8 cellular contexts compared by ENCODE assay signal in genomic region chr5:140546851-140547507, GRCh38. TPM values are rescaled to one million over a fixed set of nuclear protein-coding genes. Genes with fewer than 3 reads are reported as not detected.
DNase-seq lines count a peak whose midpoint lies in the region; ATAC-seq and TF ChIP-seq lines count a peak whose summit lies in the region.

No MANE protein-coding gene starts in this region.

- H3K27ac Mint-ChIP-seq in GM23338: peak overlapping the region; percentile 98
- no peak overlapping the region for H3K27ac Mint-ChIP-seq in activated CD4-positive, alpha-beta memory T cell treated with anti-CD3 and anti-CD28 coated beads for 36 hours

- H3K36me3 ChIP-seq in GM23338 (ENCODE audit: insufficient read depth): peaks cover 29% of the 10 kb centered on the region
- no peaks in the 10 kb centered on the region for H3K36me3 ChIP-seq in smooth muscle cell (ENCODE audit: low read depth)

- CTCF ChIA-PET in activated CD4-positive, alpha-beta memory T cell treated with anti-CD3 and anti-CD28 coated beads for 36 hours (lab: Charles Lee): interaction anchor here (0.9 to 3.6 kb wide), 15 partner anchors 8 to 173 kb away, joined by 3 to 24 read pairs (median 6); partner anchors contain the start of genes ANKHD1, APBB3, CD14 and IK

- H3K4me1 ChIP-seq in GM23338 (ENCODE audit: insufficient read depth) (peaks cover 26% of the 10 kb centered on the region), smooth muscle cell (ENCODE audit: low read depth) (peaks cover 15% of the 10 kb centered on the region)

- H3K9ac ChIP-seq in smooth muscle cell (ENCODE audit: low read depth): no peak overlapping the region

- peak overlapping the region; percentile 88 for H3K4me3 Mint-ChIP-seq in GM23338
- H3K4me3 Mint-ChIP-seq in activated CD4-positive, alpha-beta memory T cell treated with anti-CD3 and anti-CD28 coated beads for 36 hours: peak overlapping the region; percentile 76

- H3K4me3 ChIP-seq in GM23338: peak overlapping the region; percentile 77
- H3K4me3 ChIP-seq in iPS-11a (ENCODE audit: low read depth, low read length): peak overlapping the region; percentile 17
- H3K4me3 ChIP-seq in smooth muscle cell: peak overlapping the region; percentile 51

- H3K27me3 ChIP-seq in GM23338 (ENCODE audit: insufficient read depth) (no peaks in the 10 kb centered on the region), smooth muscle cell (ENCODE audit: low read depth) (no peaks in the 10 kb centered on the region)

- in situ Hi-C loops in GM13977 (cut with MboI; ENCODE audit: low pct_unique_long_range_greater_than_20kb, low sequenced_read_pairs, unreplicated experiment): no loop called here

- TF ChIP-seq CTCF in GM23338 (conservative IDR thresholded peaks at IDR 0.05; ENCODE audit: low read depth in 2 of 2) (no peak), smooth muscle cell (IDR thresholded peaks at IDR 0.05; ENCODE audit: borderline replicate concordance, insufficient read depth, poor library complexity, severe bottlenecking) (no peak), GM13977 (IDR thresholded peaks at IDR 0.05; ENCODE audit: extremely low read depth, insufficient read depth, missing control alignments) (no peak)

- H3K79me2 ChIP-seq in GM23338 (replicated peaks; ENCODE audit: insufficient read depth): 0 out of 2 replicates have a peak, but pooled peaks cover 6% of the 10 kb centered on the region
- no peaks in the 10 kb centered on the region for H3K79me2 ChIP-seq in smooth muscle cell (ENCODE audit: low read depth)

- no peaks in the 10 kb centered on the region for H3K9me2 ChIP-seq in GM23338 (ENCODE audit: insufficient read depth)

- peaks cover 17% of the 10 kb centered on the region for H3K27me3 Mint-ChIP-seq in GM23338 (ENCODE audit: insufficient read depth, low read depth, poor library complexity)
- no peaks in the 10 kb centered on the region for H3K27me3 Mint-ChIP-seq in activated CD4-positive, alpha-beta memory T cell treated with anti-CD3 and anti-CD28 coated beads for 36 hours

- H3K27ac ChIP-seq in GM23338 (ENCODE audit: low read depth): peak overlapping the region; percentile 92
- peak overlapping the region; percentile 82 for H3K27ac ChIP-seq in smooth muscle cell (ENCODE audit: low read depth)

- H3K4me1 Mint-ChIP-seq in GM23338: peaks cover 24% of the 10 kb centered on the region
- H3K4me1 Mint-ChIP-seq in activated CD4-positive, alpha-beta memory T cell treated with anti-CD3 and anti-CD28 coated beads for 36 hours (ENCODE audit: low read depth): peaks cover 41% of the 10 kb centered on the region

- peaks cover 53% of the 10 kb centered on the region for H3K36me3 Mint-ChIP-seq in GM23338 (ENCODE audit: low read depth)
- H3K36me3 Mint-ChIP-seq in activated CD4-positive, alpha-beta memory T cell treated with anti-CD3 and anti-CD28 coated beads for 36 hours: peaks cover 34% of the 10 kb centered on the region

- intact Hi-C loops in activated CD4-positive, alpha-beta memory T cell treated with anti-CD3 and anti-CD28 coated beads for 36 hours (cut with micrococcal nuclease): loop anchor here (1.0 kb wide), 3 partner anchors 9 to 17 kb away; partner anchors contain the start of genes APBB3 and SLC35A4

- H2AFZ ChIP-seq in GM23338: no peak overlapping the region
- no peak overlapping the region for H2AFZ ChIP-seq in smooth muscle cell (ENCODE audit: low read depth)

- H4K20me1 ChIP-seq in GM23338 (replicated peaks; ENCODE audit: insufficient read depth): peaks cover 2% of the 10 kb centered on the region; the same call in 1 of the 2 replicates
- H4K20me1 ChIP-seq in smooth muscle cell (ENCODE audit: low read depth): peaks cover 41% of the 10 kb centered on the region

- H3K4me2 ChIP-seq in GM23338 (peak overlapping the region; percentile 74), smooth muscle cell (peak overlapping the region; percentile 89)

- POLR2A ChIA-PET in activated CD4-positive, alpha-beta memory T cell treated with anti-CD3 and anti-CD28 coated beads for 36 hours (lab: Charles Lee): interaction anchor here (0.5 to 3.3 kb wide), 11 partner anchors 9 to 145 kb away, joined by 3 to 15 read pairs (median 6); partner anchors contain the start of genes ANKHD1, APBB3, IK and NDUFA2

- 62% methylated on average over 13 of the region's 13 CpGs for WGBS in smooth muscle cell (ENCODE audit: low lambda C conversion rate)

- no peaks in the 10 kb centered on the region for H3K9me3 ChIP-seq in smooth muscle cell (replicated peaks; ENCODE audit: low read depth)

- ATAC-seq in GM23338 (peak; percentile 5), GM21390 (IDR thresholded peaks at IDR 0.05; ENCODE audit: unreplicated experiment) (no peak)

- DNase-seq in GM23338 (ENCODE audit: low spot score) (no peak), smooth muscle cell (lab: John Stamatoyannopoulos, UW; ENCODE audit: unreplicated experiment) (no peak), GM03348 (ENCODE audit: low spot score) (no peak), GM13977 (ENCODE audit: low spot score) (no peak)
- DNase-seq in activated CD4-positive, alpha-beta memory T cell treated with anti-CD3 and anti-CD28 coated beads for 36 hours: no peak
- DNase-seq in stimulated activated CD4-positive, alpha-beta T cell treated with anti-CD3 and anti-CD28 coated beads, Interleukin-2, amount 100 ng/mL, for 24 hours: no peak

- peaks cover 17% of the 10 kb centered on the region for H3F3A ChIP-seq in GM23338 (replicated peaks; ENCODE audit: low read depth)
- peaks cover 15% of the 10 kb centered on the region for H3F3A ChIP-seq in smooth muscle cell (ENCODE audit: low read depth)

- no peaks in the 10 kb centered on the region for H3K9me3 Mint-ChIP-seq in GM23338
- no peaks in the 10 kb centered on the region for H3K9me3 Mint-ChIP-seq in activated CD4-positive, alpha-beta memory T cell treated with anti-CD3 and anti-CD28 coated beads for 36 hours

RNA-seq across cellular contexts. Expression of gene EIF4EBP3, which starts 0.5 kb away (rescaled TPM):
- 2.4 TPM in 1 of 2 replicates, not detected in the other for total RNA-seq in GM23338 (2014; rRNA removed; shearing (Covaris generic))
- 20.2 and 21.5 TPM in 2 replicates for polyA plus RNA-seq in GM23338 (2016; fragmentation: Nextera tagmentation; extraction: Ambion mirVana)
- total RNA-seq in activated CD4-positive, alpha-beta memory T cell treated with anti-CD3 and anti-CD28 coated beads for 36 hours: 10 to 100 TPM; 15.7 to 16.6 TPM
- total RNA-seq in smooth muscle cell: not detected in 2 replicates
- 3.4 and 4.1 TPM in 2 replicates for polyA plus RNA-seq in smooth muscle cell

RNA-seq across cellular contexts. Expression of gene SRA1, which starts 10.3 kb away (rescaled TPM):
- 29.7 and 38.4 TPM in 2 replicates for total RNA-seq in GM23338 (2014; rRNA removed; shearing (Covaris generic))
- polyA plus RNA-seq in GM23338 (2016; fragmentation: Nextera tagmentation; extraction: Ambion mirVana): 67.2 and 74.7 TPM in 2 replicates
- 10 to 100 TPM; 46.0 to 46.7 TPM for total RNA-seq in activated CD4-positive, alpha-beta memory T cell treated with anti-CD3 and anti-CD28 coated beads for 36 hours
- total RNA-seq in smooth muscle cell: 44.6 and 61.4 TPM in 2 replicates
- polyA plus RNA-seq in smooth muscle cell: 144 and 146 TPM in 2 replicates

RNA-seq across cellular contexts. Expression of gene APBB3, which starts 17.4 kb away (rescaled TPM):
- 10.2 and 15.4 TPM in 2 replicates for total RNA-seq in GM23338 (2014; rRNA removed; shearing (Covaris generic))
- polyA plus RNA-seq in GM23338 (2016; fragmentation: Nextera tagmentation; extraction: Ambion mirVana) (7.7 and 9.0 TPM in 2 replicates), smooth muscle cell (18.8 and 28.3 TPM in 2 replicates)
- total RNA-seq in activated CD4-positive, alpha-beta memory T cell treated with anti-CD3 and anti-CD28 coated beads for 36 hours: 10 to 100 TPM; 16.3 to 16.8 TPM
- 11.5 and 19.0 TPM in 2 replicates for total RNA-seq in smooth muscle cell

RNA-seq across cellular contexts. Expression of gene SLC35A4, which starts 17.6 kb away (rescaled TPM):
- 34.4 and 39.1 TPM in 2 replicates for total RNA-seq in GM23338 (2014; rRNA removed; shearing (Covaris generic))
- polyA plus RNA-seq in GM23338 (2016; fragmentation: Nextera tagmentation; extraction: Ambion mirVana): 17.7 and 19.0 TPM in 2 replicates
- 10 to 100 TPM; 68.7 to 69.7 TPM for total RNA-seq in activated CD4-positive, alpha-beta memory T cell treated with anti-CD3 and anti-CD28 coated beads for 36 hours
- total RNA-seq in smooth muscle cell: 38.1 and 42.7 TPM in 2 replicates
- polyA plus RNA-seq in smooth muscle cell: 75.4 and 82.9 TPM in 2 replicates

Comparison
In these comparisons a context has a peak if more than half of its experiments do, and no peak if none do; other contexts are left out.
1. H3K4me3 ChIP-seq: peak in every context shown above with its lines; median percentile 77 in GM23338; 51 in smooth muscle cell; 17 in iPS-11a.